19 cellular contexts compared by ENCODE assay signal in genomic region chr3:113751145-113751544, GRCh38. TPM values are rescaled to one million over a fixed set of nuclear protein-coding genes. Genes with fewer than 3 reads are reported as not detected.
DNase-seq lines count a peak whose midpoint lies in the region; ATAC-seq, FAIRE-seq and TF ChIP-seq lines count a peak whose summit lies in the region.
"Had no signal": no experiment of that assay in that cellular context is flagged by ENCODE, and none has a peak within 500 bp of the region (broad histone marks: within the 10 kb centered on the region; RNA-seq: fewer than 3 reads in every experiment).

No MANE protein-coding gene starts in this region.

- DNase-seq in HCEC 1CT, result peak; percentile 60
- peak; percentile 21 to 43 for DNase-seq in cardiac fibroblast (ENCODE audit: low read depth in 2 of 2)
- no peak for DNase-seq in frontal cortex (ENCODE audit: low spot score in 2 of 2)
- no peak for DNase-seq in GM03348 (ENCODE audit: low spot score)
- DNase-seq: BE2C, DMS53, GF-D8, MG63, NCI-H1436, NCI-H187 treated with DMSO at 0.1 percent for 48 hours, NCI-H2107, NCI-H748 treated with DMSO at 0.1 percent for 48 hours, PC-9, SHP77 treated with DMSO at 0.1 percent for 48 hours had no signal

- ATAC-seq in HG03039 (IDR thresholded peaks at IDR 0.05; ENCODE audit: unreplicated experiment) (no peak), SK-N-SH treated with all-trans-retinoic acid at 6 μM for 48 hours (no peak), HG03354 (IDR thresholded peaks at IDR 0.05; ENCODE audit: poor library complexity, severe bottlenecking, unreplicated experiment) (no peak)

- no peak for TF ChIP-seq CTCF in cardiac fibroblast (IDR thresholded peaks at IDR 0.05; ENCODE audit: low read depth, low read length)

- peak; percentile 95 for FAIRE-seq in frontal cortex (lab: Jason Lieb, UNC)
- FAIRE-seq: D721Med had no signal

- no peak overlapping the region for H3K4me3 ChIP-seq in cardiac fibroblast (replicated peaks in 1 of 2; ENCODE audit: low read depth in 2 of 2, low read length in 2 of 2)
- H3K4me3 ChIP-seq: MG63, PC-9, SK-N-MC had no signal

TF ChIP-seq in SK-N-SH treated with all-trans-retinoic acid at 6 μM for 48 hours, 23 proteins besides CTCF, POLR2A, EP300 and RAD21:
- no peak for TF ChIP-seq PATZ1 (CRISPR knock-in tag; IDR thresholded peaks at IDR 0.05; ENCODE audit: borderline replicate concordance)
- no peak for TF ChIP-seq CSRNP3 (CRISPR knock-in tag; IDR thresholded peaks at IDR 0.05)
- no peak for TF ChIP-seq GLIS3 (CRISPR knock-in tag; IDR thresholded peaks at IDR 0.05)
- TF ChIP-seq ZNF70 (CRISPR knock-in tag; IDR thresholded peaks at IDR 0.05), result no peak
- no peak for TF ChIP-seq ESRRG (CRISPR knock-in tag; IDR thresholded peaks at IDR 0.05)
- no peak for TF ChIP-seq OSR1 (CRISPR knock-in tag; IDR thresholded peaks at IDR 0.05)
- TF ChIP-seq RARB (CRISPR knock-in tag; IDR thresholded peaks at IDR 0.05), result no peak
- TF ChIP-seq TSHZ2 (CRISPR knock-in tag; IDR thresholded peaks at IDR 0.05), result no peak

RNA-seq across cellular contexts. Expression of gene ATP6V1A, which starts 4.3 kb away (rescaled TPM):
- 257 TPM for total RNA-seq in frontal cortex

RNA-seq across cellular contexts. Expression of gene NAA50, which starts 5.1 kb away (rescaled TPM):
- 60.7 TPM for total RNA-seq in frontal cortex

RNA-seq across cellular contexts. Expression of gene USF3, which starts 54.7 kb away (rescaled TPM):
- 13.5 TPM for total RNA-seq in frontal cortex

Comparison
In these comparisons a context has a peak if more than half of its experiments do, and no peak if none do; other contexts are left out.
1. DNase-seq: peak in HCEC 1CT (single experiment) and cardiac fibroblast (2 of 2); none in frontal cortex (0 of 2) and GM03348 (single experiment).